Comparison of ENCODE assay signal across 1 cellular context in genomic region chr17:45092932-45093430, GRCh38.
TF ChIP-seq lines count a peak whose summit lies in the region.

No MANE protein-coding gene starts in this region.

TF ChIP-seq in SK-N-SH, 30 proteins besides CTCF, POLR2A, EP300 and RAD21 (continued from another document):
- TF ChIP-seq IRF3 (IDR thresholded peaks at IDR 0.05; ENCODE audit: low read depth, low read length) (no peak), USF2 (IDR thresholded peaks at IDR 0.05; ENCODE audit: borderline replicate concordance, low read depth, low read length) (no peak), POLR2AphosphoS5 (IDR thresholded peaks at IDR 0.05; ENCODE audit: low read depth, low read length) (peak; percentile 76), EZH2phosphoT487 (IDR thresholded peaks at IDR 0.05; ENCODE audit: borderline replicate concordance, low read depth) (no peak), REST (IDR thresholded peaks at IDR 0.05; ENCODE audit: low read depth, low read length) (0 out of 2 replicates have a peak, but pooled peaks have one; percentile 23), SIN3A (IDR thresholded peaks at IDR 0.05; ENCODE audit: borderline replicate concordance, low read depth, low read length) (peak; percentile 80; the same call in 1 of the 2 replicates)
TF ChIP-seq in SK-N-SH: peak in this region for 10.
